34 cellular contexts compared by ENCODE assay signal in genomic region chr7:119896386-119896785, GRCh38.
"Had no signal": no experiment of that assay in that cellular context is flagged by ENCODE, and none has a peak within 500 bp of the region (broad histone marks: within the 10 kb centered on the region; RNA-seq: fewer than 3 reads in every experiment).

No MANE protein-coding gene starts in this region.

- H3K27me3 ChIP-seq: adrenal gland, ascending aorta, body of pancreas, brain microvascular endothelial cell, breast epithelium, cardiac muscle cell had no signal

- H3K9me3 ChIP-seq: ascending aorta, body of pancreas, breast epithelium had no signal

- H3K4me3 ChIP-seq: adrenal gland, ascending aorta, body of pancreas, breast epithelium, cardiac muscle cell had no signal

- H3K36me3 ChIP-seq: adrenal gland, ascending aorta, brain microvascular endothelial cell, breast epithelium, cardiac muscle cell had no signal

- DNase-seq: activated effector memory CD4-positive, alpha-beta T cell treated with anti-CD3 and anti-CD28 coated beads, Interleukin-2, amount 50 U/mL, for 16 hours; activated effector memory CD4-positive, alpha-beta T cell treated with Interleukin-2 at 50 U/mL for 16 hours; activated gamma-delta T cell; activated gamma-delta T cell treated with Interleukin-2 at 50 U/mL for 16 hours; activated naive CD4-positive, alpha-beta T cell; activated naive CD4-positive, alpha-beta T cell treated with anti-CD3 and anti-CD28 coated beads for 36 hours; activated naive CD4-positive, alpha-beta T cell treated with anti-CD3 and anti-CD28 coated beads, Interleukin-2, amount 10 ng/mL, durations not matched to agents 7 days and 5 days; activated naive CD4-positive, alpha-beta T cell treated with anti-CD3 and anti-CD28 coated beads, Interleukin-2, amount 50 U/mL, for 16 hours; activated naive CD4-positive, alpha-beta T cell treated with Interleukin-2 at 50 U/mL for 16 hours; activated naive CD8-positive, alpha-beta T cell treated with anti-CD3 and anti-CD28 coated beads for 36 hours; activated naive CD8-positive, alpha-beta T cell treated with anti-CD3 and anti-CD28 coated beads, Interleukin-2, amount 10 ng/mL, durations not matched to agents 7 days and 5 days; activated naive CD8-positive, alpha-beta T cell treated with anti-CD3 and anti-CD28 coated beads, Interleukin-2, amount 50 U/mL, for 24 hours; activated T-cell treated with anti-CD3 and anti-CD28 coated beads, Interleukin-2, amount 50 U/mL, for 1 hour; activated T-cell treated with anti-CD3 and anti-CD28 coated beads, Interleukin-2, amount 50 U/mL, for 24 hours; activated T-cell treated with anti-CD3 and anti-CD28 coated beads, Interleukin-2, amount 50 U/mL, for 4 hours; activated T-cell treated with anti-CD3 and anti-CD28 coated beads, Interleukin-2, amount 50 U/mL, for 48 hours; activated T-cell treated with anti-CD3 and anti-CD28 coated beads, Interleukin-2, amount 50 U/mL, for 72 hours; adrenal gland; amniotic stem cell; amygdala; anterior cingulate cortex; aorta; body of pancreas; brain microvascular endothelial cell; caudate nucleus; central memory CD4-positive, alpha-beta T cell; cerebellar nuclear complex had no signal

- FAIRE-seq: astrocyte, bronchial epithelial cell had no signal

- H3K4me1 ChIP-seq: adrenal gland, ascending aorta, body of pancreas, breast epithelium had no signal

- H3K27ac ChIP-seq: adrenal gland, ascending aorta, body of pancreas, brain microvascular endothelial cell, breast epithelium, cardiac muscle cell had no signal

- ATAC-seq: activated naive CD4-positive, alpha-beta T cell treated with anti-CD3 and anti-CD28 coated beads, Interleukin-2, amount 50 U/mL, for 72 hours; activated naive CD8-positive, alpha-beta T cell treated with anti-CD3 and anti-CD28 coated beads, Interleukin-2, amount 50 U/mL, for 24 hours; activated T-cell treated with anti-CD3 and anti-CD28 coated beads, Interleukin-2, amount 50 U/mL, for 4 hours; activated T-cell treated with anti-CD3 and anti-CD28 coated beads, Interleukin-2, amount 50 U/mL, for 72 hours; activated T-helper 17 cell treated with anti-CD3 and anti-CD28 coated beads, Interleukin-2, amount 50 U/mL, for 72 hours; body of pancreas had no signal
